ENCODE assay signal across 9 cellular contexts in genomic region chr2:149087751-149088150, GRCh38. TPM values are rescaled to one million over a fixed set of nuclear protein-coding genes. Genes with fewer than 3 reads are reported as not detected.
DNase-seq lines count a peak whose midpoint lies in the region; ATAC-seq and TF ChIP-seq lines count a peak whose summit lies in the region.
"Had no signal": no experiment of that assay in that cellular context is flagged by ENCODE, and none has a peak within 500 bp of the region (broad histone marks: within the 10 kb centered on the region; RNA-seq: fewer than 3 reads in every experiment).

No MANE protein-coding gene starts in this region.

- H3K9me3 ChIP-seq in MM.1S (replicated peaks; ENCODE audit: insufficient read depth, low read length) (no peaks in the 10 kb centered on the region), prostate gland (no peaks in the 10 kb centered on the region)

- H3K27me3 ChIP-seq in MM.1S (replicated peaks; ENCODE audit: insufficient read depth, low read length): no peaks in the 10 kb centered on the region
- H3K27me3 ChIP-seq in prostate gland (replicated peaks; ENCODE audit: insufficient read depth): no peaks in the 10 kb centered on the region

- no peaks in the 10 kb centered on the region for H3F3A ChIP-seq in MM.1S (ENCODE audit: insufficient read depth, low read length)

- TF ChIP-seq POLR2A in prostate gland (IDR thresholded peaks at IDR 0.05): no peak

- peaks cover 18% of the 10 kb centered on the region for H3K4me1 Mint-ChIP-seq in chondrocyte (ENCODE audit: low read depth)

- H4K20me1 ChIP-seq in MM.1S (ENCODE audit: insufficient read depth, low read length): no peaks in the 10 kb centered on the region

- H3K79me2 ChIP-seq in MM.1S (ENCODE audit: low read length): no peaks in the 10 kb centered on the region

- no peak overlapping the region for H3K4me3 ChIP-seq in MM.1S (ENCODE audit: low read length)
- no peak overlapping the region for H3K4me3 ChIP-seq in prostate gland

- peak; percentile 10 for DNase-seq in NCI-H2107 treated with DMSO at 0.1 percent for 48 hours (lab: John Stamatoyannopoulos, UW; ENCODE audit: unreplicated experiment)
- no peak for DNase-seq in NCI-H2107 (lab: John Stamatoyannopoulos, UW)
- DNase-seq in MM.1S: no peak
- DNase-seq in chondrocyte (ENCODE audit: low spot score): no peak
- no peak for DNase-seq in prostate gland (ENCODE audit: low spot score)
- no peak for DNase-seq in NOMO-1 treated with DMSO at 0.1 percent for 48 hours (lab: John Stamatoyannopoulos, UW; ENCODE audit: unreplicated experiment)
- no peak for DNase-seq in HPDE6-E6E7 (ENCODE audit: extremely low spot score)
- DNase-seq: RPMI8226 had no signal

- no peak overlapping the region for H3K4me2 ChIP-seq in MM.1S (ENCODE audit: low read depth, low read length)

- TF ChIP-seq CTCF in MM.1S (IDR thresholded peaks at IDR 0.05; ENCODE audit: low read length) (peak; percentile 49), chondrocyte (IDR thresholded peaks at IDR 0.05) (peak; percentile 68), prostate gland (IDR thresholded peaks at IDR 0.05) (peak in 3 of 4 experiments; percentile 16 to 31 (median 18))

- H3K4me3 Mint-ChIP-seq in chondrocyte (ENCODE audit: unreplicated experiment): no peak overlapping the region

- intact Hi-C loops in prostate gland (cut with DNase I): no loop called here

- ATAC-seq in GM21737 (IDR thresholded peaks at IDR 0.05; ENCODE audit: unreplicated experiment): no peak

- H3K9me3 Mint-ChIP-seq in chondrocyte (ENCODE audit: low read depth): no peaks in the 10 kb centered on the region

- H3K36me3 ChIP-seq in MM.1S (replicated peaks; ENCODE audit: insufficient read depth, low read length): no peaks in the 10 kb centered on the region
- H3K36me3 ChIP-seq in prostate gland: no peaks in the 10 kb centered on the region

- H2AFZ ChIP-seq in MM.1S (ENCODE audit: low read length): no peak overlapping the region

- H3K9ac ChIP-seq in MM.1S (ENCODE audit: low read length): no peak overlapping the region

- H3K27ac ChIP-seq in MM.1S (ENCODE audit: low read length): no peak overlapping the region
- no peak overlapping the region for H3K27ac ChIP-seq in prostate gland

- no peaks in the 10 kb centered on the region for H3K9me2 ChIP-seq in MM.1S (replicated peaks; ENCODE audit: insufficient read depth, low read length)

- no peak overlapping the region for H3K27ac Mint-ChIP-seq in chondrocyte (ENCODE audit: unreplicated experiment)

- H3K27me3 Mint-ChIP-seq in chondrocyte (ENCODE audit: low read depth): no peaks in the 10 kb centered on the region

- H3K4me1 ChIP-seq in MM.1S (ENCODE audit: low read length) (no peaks in the 10 kb centered on the region), prostate gland (replicated peaks) (no peaks in the 10 kb centered on the region)

- 81% methylated on average over 4 of the region's 4 CpGs for WGBS in prostate gland

- no peaks in the 10 kb centered on the region for H3K36me3 Mint-ChIP-seq in chondrocyte (ENCODE audit: low read depth)

RNA-seq across cellular contexts. Expression of gene LYPD6B, which starts 49.3 kb away (rescaled TPM):
- total RNA-seq in chondrocyte (0.36 to 1.2 TPM in 2 of 3 replicates, not detected in the other), prostate gland (10 to 100 TPM; 16.8 to 17.8 TPM)

Comparison
In these comparisons a context has a peak if more than half of its experiments do, and no peak if none do; other contexts are left out.
1. CTCF ChIP-seq: peak in every context shown above with its lines; median percentile 68 in chondrocyte; 49 in MM.1S; 18 in prostate gland.